Comparison of ENCODE assay signal across 25 cellular contexts in the genomic region with DNA sequence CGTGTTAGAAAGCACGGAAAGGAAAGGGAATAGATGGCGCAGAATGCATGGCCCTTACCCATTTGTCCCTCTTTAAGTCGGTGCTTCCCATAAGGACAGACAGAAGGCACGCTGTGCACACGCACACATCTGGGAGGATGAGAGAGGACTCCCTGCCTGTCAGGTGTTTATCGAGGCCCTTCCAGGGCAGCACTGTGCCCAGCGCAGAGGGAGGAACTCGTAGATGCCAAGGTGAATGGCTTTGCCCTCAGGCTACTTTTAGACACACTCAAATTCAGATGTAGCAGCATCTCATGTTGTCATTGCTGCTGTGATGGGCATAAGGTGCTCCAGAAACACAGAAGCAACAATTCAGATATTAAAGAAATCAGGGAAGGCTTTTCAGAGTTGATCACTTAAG.
"Had no signal": no experiment of that assay in that cellular context is flagged by ENCODE, and none has a peak within 500 bp of the region (broad histone marks: within the 10 kb centered on the region; RNA-seq: fewer than 3 reads in every experiment).

No MANE protein-coding gene starts in this region.

- ATAC-seq: activated CD8-positive, alpha-beta memory T cell treated with anti-CD3 and anti-CD28 coated beads, Interleukin-2, amount 10 ng/mL, durations not matched to agents 7 days and 5 days; activated CD8-positive, alpha-beta T cell treated with anti-CD3 and anti-CD28 coated beads, Interleukin-2, amount 10 ng/mL, durations not matched to agents 7 days and 5 days; psoas muscle; stimulated activated naive CD8-positive, alpha-beta T cell treated with anti-CD3 and anti-CD28 coated beads, Interleukin-15, Interleukin-2, amounts not matched to agents 100 U/mL and 50 U/mL, for 24 hours had no signal

- H3K36me3 Mint-ChIP-seq: activated CD8-positive, alpha-beta memory T cell treated with anti-CD3 and anti-CD28 coated beads, Interleukin-2, amount 10 ng/mL, durations not matched to agents 7 days and 5 days; activated naive CD8-positive, alpha-beta T cell had no signal

- H3K4me3 ChIP-seq: dorsolateral prefrontal cortex, left ventricle myocardium inferior, lung, pancreas, psoas muscle, testis, transverse colon had no signal

- H3K4me3 Mint-ChIP-seq: activated CD4-positive, alpha-beta T cell treated with anti-CD3 and anti-CD28 coated beads, Interleukin-2, amount 10 ng/mL, durations not matched to agents 7 days and 5 days; activated CD8-positive, alpha-beta memory T cell treated with anti-CD3 and anti-CD28 coated beads, Interleukin-2, amount 10 ng/mL, durations not matched to agents 7 days and 5 days; activated CD8-positive, alpha-beta T cell treated with anti-CD3 and anti-CD28 coated beads, Interleukin-2, amount 10 ng/mL, durations not matched to agents 7 days and 5 days; activated naive CD8-positive, alpha-beta T cell; central memory CD8-positive, alpha-beta T cell; nephron had no signal

- H3K4me1 ChIP-seq: left ventricle myocardium inferior, pancreas, psoas muscle, testis, transverse colon had no signal

- H3K9me3 Mint-ChIP-seq: activated CD4-positive, alpha-beta T cell treated with anti-CD3 and anti-CD28 coated beads, Interleukin-2, amount 10 ng/mL, durations not matched to agents 7 days and 5 days; central memory CD8-positive, alpha-beta T cell; nephron had no signal

- H3K27ac Mint-ChIP-seq: activated CD4-positive, alpha-beta T cell treated with anti-CD3 and anti-CD28 coated beads, Interleukin-2, amount 10 ng/mL, durations not matched to agents 7 days and 5 days; activated CD8-positive, alpha-beta memory T cell treated with anti-CD3 and anti-CD28 coated beads, Interleukin-2, amount 10 ng/mL, durations not matched to agents 7 days and 5 days; activated CD8-positive, alpha-beta T cell treated with anti-CD3 and anti-CD28 coated beads, Interleukin-2, amount 10 ng/mL, durations not matched to agents 7 days and 5 days; activated naive CD8-positive, alpha-beta T cell had no signal

- H3K27me3 ChIP-seq: dorsolateral prefrontal cortex, pancreas, testis, transverse colon had no signal

- H3K4me1 Mint-ChIP-seq: activated CD4-positive, alpha-beta T cell treated with anti-CD3 and anti-CD28 coated beads, Interleukin-2, amount 10 ng/mL, durations not matched to agents 7 days and 5 days; activated CD8-positive, alpha-beta memory T cell treated with anti-CD3 and anti-CD28 coated beads, Interleukin-2, amount 10 ng/mL, durations not matched to agents 7 days and 5 days; central memory CD8-positive, alpha-beta T cell had no signal

- H3K27ac ChIP-seq: left ventricle myocardium inferior, pancreas, psoas muscle, testis had no signal

- H3K36me3 ChIP-seq: left ventricle myocardium inferior, transverse colon had no signal

- FAIRE-seq: bronchial epithelial cell, colon, islet of Langerhans, pancreas, urothelium cell line had no signal

- H3K9me3 ChIP-seq: left ventricle myocardium inferior, pancreas, psoas muscle, testis, transverse colon had no signal

- H3K27me3 Mint-ChIP-seq: activated CD4-positive, alpha-beta T cell treated with anti-CD3 and anti-CD28 coated beads, Interleukin-2, amount 10 ng/mL, durations not matched to agents 7 days and 5 days; activated CD8-positive, alpha-beta memory T cell treated with anti-CD3 and anti-CD28 coated beads, Interleukin-2, amount 10 ng/mL, durations not matched to agents 7 days and 5 days; activated naive CD8-positive, alpha-beta T cell had no signal

- DNase-seq: activated CD4-positive, alpha-beta T cell treated with anti-CD3 and anti-CD28 coated beads for 1 hour; activated CD4-positive, alpha-beta T cell treated with anti-CD3 and anti-CD28 coated beads, Interleukin-2, amount 10 ng/mL, durations not matched to agents 7 days and 5 days; activated CD8-positive, alpha-beta memory T cell treated with anti-CD3 and anti-CD28 coated beads, Interleukin-2, amount 10 ng/mL, durations not matched to agents 7 days and 5 days; activated CD8-positive, alpha-beta T cell treated with anti-CD3 and anti-CD28 coated beads, Interleukin-2, amount 10 ng/mL, durations not matched to agents 7 days and 5 days; activated naive CD4-positive, alpha-beta T cell; activated T-cell treated with anti-CD3 and anti-CD28 coated beads, Interleukin-2, amount 50 U/mL, for 48 hours; effector memory CD4-positive, alpha-beta T cell; left ventricle myocardium inferior; mesendoderm; pancreas; psoas muscle; stimulated activated CD4-positive, alpha-beta T cell treated with anti-CD3 and anti-CD28 coated beads, Interleukin-15, amount 100 ng/mL, for 24 hours; stimulated activated naive CD8-positive, alpha-beta T cell treated with anti-CD3 and anti-CD28 coated beads, Interleukin-15, Interleukin-2, amounts not matched to agents 100 U/mL and 50 U/mL, for 24 hours; T-helper 2 cell; transverse colon had no signal
